ENCODE assay signal across 1 cellular context in genomic region chr7:35753761-35754603, GRCh38.
TF ChIP-seq lines count a peak whose summit lies in the region.

No MANE protein-coding gene starts in this region.

TF ChIP-seq in SK-N-SH treated with all-trans-retinoic acid at 6 μM for 48 hours, 23 proteins besides CTCF, POLR2A, EP300 and RAD21 (continued from another document):
- no peak for TF ChIP-seq TSHZ2 (CRISPR knock-in tag; IDR thresholded peaks at IDR 0.05)
- TF ChIP-seq OSR1 (CRISPR knock-in tag; IDR thresholded peaks at IDR 0.05), result no peak
- no peak for TF ChIP-seq ZC3H10 (CRISPR knock-in tag; IDR thresholded peaks at IDR 0.05)
- no peak; the same call in 1 of the 2 replicates for TF ChIP-seq BACH2 (CRISPR knock-in tag; IDR thresholded peaks at IDR 0.05; ENCODE audit: borderline replicate concordance)
- no peak for TF ChIP-seq ZFP30 (CRISPR knock-in tag; IDR thresholded peaks at IDR 0.05)
TF ChIP-seq in SK-N-SH treated with all-trans-retinoic acid at 6 μM for 48 hours: peak in this region for 10.
